In genomic region chr17:1782171-1782567, GRCh38 we compare ENCODE assay signal across 16 cellular contexts. TPM values are rescaled to one million over a fixed set of nuclear protein-coding genes. Genes with fewer than 3 reads are reported as not detected.
DNase-seq lines count a peak whose midpoint lies in the region; ATAC-seq and TF ChIP-seq lines count a peak whose summit lies in the region.
"Had no signal": no experiment of that assay in that cellular context is flagged by ENCODE, and none has a peak within 500 bp of the region (broad histone marks: within the 10 kb centered on the region; RNA-seq: fewer than 3 reads in every experiment).

No MANE protein-coding gene starts in this region.

- H3K4me3 ChIP-seq in duodenal mucosa (ENCODE audit: low read depth in 1 of 2, low read length in 2 of 2), result no peak overlapping the region
- H3K4me3 ChIP-seq: HAP-1, neural progenitor cell had no signal

- H3K9ac ChIP-seq in duodenal mucosa (ENCODE audit: low read depth in 1 of 2, low read length in 2 of 2), result peak overlapping the region in 1 of 2 donors; percentile 15
- H3K9ac ChIP-seq: neural progenitor cell had no signal

- peak overlapping the region; percentile 99 for H3K27ac ChIP-seq in RWPE1
- peak overlapping the region; percentile 55 for H3K27ac ChIP-seq in duodenal mucosa (ENCODE audit: low read depth, low read length)
- peak overlapping the region; percentile 50 for H3K27ac ChIP-seq in temporal lobe (ENCODE audit: low read depth, low read length)
- H3K27ac ChIP-seq: neural progenitor cell had no signal

- POLR2A ChIA-PET in RWPE1 (lab: Yijun Ruan, JAX; ENCODE audit: low non-redundant PET), result no interaction called here

- H3K27ac Mint-ChIP-seq in naive B cell, result peak overlapping the region; percentile 85 to 99 (median 96)
- H3K27ac Mint-ChIP-seq: neural progenitor cell had no signal

- peaks cover 19 to 36% (median 28%) of the 10 kb centered on the region in 3 donors for H3K4me1 Mint-ChIP-seq in naive B cell

- H3K36me3 ChIP-seq in duodenal mucosa (ENCODE audit: control insufficient read depth in 1 of 2, insufficient read depth in 2 of 2, low read length in 2 of 2), result peaks cover 24 to 54% of the 10 kb centered on the region in 2 donors
- H3K36me3 ChIP-seq: neural progenitor cell had no signal

- H3K27me3 Mint-ChIP-seq in naive B cell, result no peaks in the 10 kb centered on the region
- H3K27me3 Mint-ChIP-seq: CD4-positive, alpha-beta memory T cell; T-helper 17 cell had no signal

- DNase-seq in RWPE1 (ENCODE audit: low spot score), result no peak
- DNase-seq in naive B cell, result no peak
- DNase-seq in retina, result no peak
- no peak for DNase-seq in stimulated activated CD4-positive, alpha-beta T cell treated with anti-CD3 and anti-CD28 coated beads, Interleukin-12 subunit alpha, Interleukin-12 subunit beta, amount 100 ng/mL, for 4 hours
- DNase-seq: activated CD4-positive, alpha-beta T cell treated with anti-CD3 and anti-CD28 coated beads for 4 hours; CD4-positive, alpha-beta memory T cell; central memory CD4-positive, alpha-beta T cell; NCI-H1105; NCI-H446 treated with DMSO at 0.1 percent for 48 hours; T-helper 17 cell had no signal

- no peaks in the 10 kb centered on the region for H3K9me3 ChIP-seq in duodenal mucosa (ENCODE audit: control insufficient read depth in 1 of 2, low read length in 2 of 2)
- H3K9me3 ChIP-seq: HAP-1 had no signal

- peaks cover 0 to 15% of the 10 kb centered on the region in 2 donors for H3K36me3 Mint-ChIP-seq in naive B cell

- peak overlapping the region in 7 of 8 donors; percentile 24 to 87 (median 81) for H3K4me3 Mint-ChIP-seq in naive B cell
- H3K4me3 Mint-ChIP-seq: CD4-positive, alpha-beta memory T cell; neural progenitor cell; T-helper 17 cell had no signal

- no peaks in the 10 kb centered on the region for H3K27me3 ChIP-seq in duodenal mucosa (ENCODE audit: control insufficient read depth in 1 of 2, insufficient read depth in 2 of 2, low read length in 2 of 2)
- H3K27me3 ChIP-seq: neural progenitor cell had no signal

- TF ChIP-seq CTCF in RWPE1 (conservative IDR thresholded peaks at IDR 0.05; ENCODE audit: low read depth), result no peak

- CTCF ChIA-PET in RWPE1 (lab: Yijun Ruan, JAX), result interaction anchor here (1.1 kb wide), 1 partner anchor 61 kb away, joined by 3 read pairs; no protein-coding TSS in a partner anchor

- peaks cover 21 to 36% of the 10 kb centered on the region in 2 donors for H3K4me1 ChIP-seq in duodenal mucosa (ENCODE audit: control insufficient read depth in 1 of 2, insufficient read depth in 2 of 2, low read length in 2 of 2)
- H3K4me1 ChIP-seq: HAP-1, neural progenitor cell had no signal

- no peaks in the 10 kb centered on the region for H3K9me3 Mint-ChIP-seq in naive B cell
- H3K9me3 Mint-ChIP-seq: CD4-positive, alpha-beta memory T cell; neural progenitor cell had no signal

- ATAC-seq in naive B cell (ENCODE audit: low read depth in 2 of 2) (no peak), HG02840 (IDR thresholded peaks at IDR 0.05; ENCODE audit: low FRiP score, unreplicated experiment) (no peak)
- ATAC-seq: Panc1, T-helper 17 cell had no signal

RNA-seq across cellular contexts. Expression of gene SERPINF1, which starts 20.3 kb away (rescaled TPM):
- polyA plus RNA-seq in naive B cell (ENCODE audit: low read depth in 6 of 6), result 10 to 100 TPM in 1 of 6 donors, 1 to 10 TPM in 5; 1.3 to 15.3 (median 5.4) TPM
- 11.8 TPM for total RNA-seq in temporal lobe

RNA-seq across cellular contexts. Expression of gene SERPINF2, which starts 39.5 kb away (rescaled TPM):
- under 1 TPM in 3 of 6 donors, not detected in 3; 0.25 to 0.59 (median 0.40) TPM for polyA plus RNA-seq in naive B cell (ENCODE audit: low read depth in 6 of 6)
- not detected for total RNA-seq in temporal lobe

RNA-seq across cellular contexts. Expression of gene SMYD4, which starts 47.5 kb away (rescaled TPM):
- 10 to 100 TPM in 2 of 6 donors, 1 to 10 TPM in 4; 4.0 to 15.8 (median 7.7) TPM for polyA plus RNA-seq in naive B cell (ENCODE audit: low read depth in 6 of 6)
- 8.4 TPM for total RNA-seq in temporal lobe

RNA-seq across cellular contexts. Expression of gene RPA1, which starts 47.6 kb away (rescaled TPM):
- 10 to 100 TPM; 45.1 to 56.0 (median 50.5) TPM for polyA plus RNA-seq in naive B cell (ENCODE audit: low read depth in 6 of 6)
- 18.2 TPM for total RNA-seq in temporal lobe

RNA-seq across cellular contexts. Expression of gene WDR81, which starts 57.7 kb away (rescaled TPM):
- 10 to 100 TPM in 3 of 6 donors, 1 to 10 TPM in 3; 2.1 to 19.1 (median 9.9) TPM for polyA plus RNA-seq in naive B cell (ENCODE audit: low read depth in 6 of 6)
- 8.9 TPM for total RNA-seq in temporal lobe
